Comparison of ENCODE assay signal across 8 cellular contexts in genomic region chr5:151047814-151048425, GRCh38. TPM values are rescaled to one million over a fixed set of nuclear protein-coding genes. Genes with fewer than 3 reads are reported as not detected.
DNase-seq lines count a peak whose midpoint lies in the region; ATAC-seq and TF ChIP-seq lines count a peak whose summit lies in the region.

No MANE protein-coding gene starts in this region.

- H3K4me1 ChIP-seq in upper lobe of right lung = peaks cover 8% of the 10 kb centered on the region

- peaks cover 93% of the 10 kb centered on the region for H3K36me3 ChIP-seq in upper lobe of right lung

- no peaks in the 10 kb centered on the region for H3K9me3 Mint-ChIP-seq in activated naive CD8-positive, alpha-beta T cell treated with anti-CD3 and anti-CD28 coated beads, Interleukin-2, amount 50 U/mL, for 24 hours

- intact Hi-C loops in upper lobe of right lung (cut with DNase I) = no loop called here

- H3K9me3 ChIP-seq in upper lobe of right lung = no peaks in the 10 kb centered on the region

- DNase-seq in stimulated activated CD4-positive, alpha-beta T cell treated with anti-CD3 and anti-CD28 coated beads, Interleukin-4, amount 100 ng/mL, for 1 hour = peak; percentile 25
- DNase-seq in stimulated activated CD4-positive, alpha-beta T cell treated with anti-CD3 and anti-CD28 coated beads, Interleukin-2, amount 100 ng/mL, for 48 hours = no peak
- DNase-seq in HT-29 (ENCODE audit: low spot score) (peak; percentile 30), iPS-NIHi11 (ENCODE audit: low spot score) (peak; percentile 75), upper lobe of right lung (no peak), activated gamma-delta T cell (lab: John Stamatoyannopoulos, UW) (no peak), cortex of kidney (lab: John Stamatoyannopoulos, UW) (no peak)
- no peak for DNase-seq in activated naive CD8-positive, alpha-beta T cell treated with anti-CD3 and anti-CD28 coated beads, Interleukin-2, amount 50 U/mL, for 24 hours

- H3K27me3 ChIP-seq in upper lobe of right lung = no peaks in the 10 kb centered on the region

- H3K4me3 ChIP-seq in upper lobe of right lung = no peak overlapping the region

- H3K27me3 Mint-ChIP-seq in activated naive CD8-positive, alpha-beta T cell treated with anti-CD3 and anti-CD28 coated beads, Interleukin-2, amount 50 U/mL, for 24 hours = no peaks in the 10 kb centered on the region

- no peak overlapping the region for H3K27ac Mint-ChIP-seq in activated naive CD8-positive, alpha-beta T cell treated with anti-CD3 and anti-CD28 coated beads, Interleukin-2, amount 50 U/mL, for 24 hours

- ATAC-seq in activated naive CD8-positive, alpha-beta T cell treated with anti-CD3 and anti-CD28 coated beads, Interleukin-2, amount 50 U/mL, for 24 hours = peak; percentile 75
- ATAC-seq in upper lobe of right lung = peak; percentile 78

- H3K4me3 Mint-ChIP-seq in activated naive CD8-positive, alpha-beta T cell treated with anti-CD3 and anti-CD28 coated beads, Interleukin-2, amount 50 U/mL, for 24 hours = no peak overlapping the region

- no peak overlapping the region for H3K27ac ChIP-seq in upper lobe of right lung

- H3K4me1 Mint-ChIP-seq in activated naive CD8-positive, alpha-beta T cell treated with anti-CD3 and anti-CD28 coated beads, Interleukin-2, amount 50 U/mL, for 24 hours = peaks cover 9% of the 10 kb centered on the region

- H3K36me3 Mint-ChIP-seq in activated naive CD8-positive, alpha-beta T cell treated with anti-CD3 and anti-CD28 coated beads, Interleukin-2, amount 50 U/mL, for 24 hours (ENCODE audit: low read depth) = peaks cover 60% of the 10 kb centered on the region

- peak; percentile 81 for TF ChIP-seq CTCF in upper lobe of right lung (IDR thresholded peaks at IDR 0.05)

RNA-seq across cellular contexts. Expression of gene GPX3, which starts 27.5 kb away (rescaled TPM):
- 35.0 and 36.4 TPM in 2 replicates for total RNA-seq in HT-29 (2014; rRNA removed; shearing (Covaris generic))
- 1,259 TPM for total RNA-seq in upper lobe of right lung

RNA-seq across cellular contexts. Expression of gene TNIP1, which starts 32.9 kb away (rescaled TPM):
- 97.5 and 103 TPM in 2 replicates for total RNA-seq in HT-29 (2014; rRNA removed; shearing (Covaris generic))
- total RNA-seq in upper lobe of right lung = 120 TPM

Comparison
In these comparisons a context has a peak if more than half of its experiments do, and no peak if none do; other contexts are left out.
1. DNase-seq: peak in stimulated activated CD4-positive, alpha-beta T cell treated with anti-CD3 and anti-CD28 coated beads, Interleukin-4, amount 100 ng/mL, for 1 hour (single experiment), HT-29 (single experiment) and iPS-NIHi11 (single experiment); none in stimulated activated CD4-positive, alpha-beta T cell treated with anti-CD3 and anti-CD28 coated beads, Interleukin-2, amount 100 ng/mL, for 48 hours (0 of 2), activated naive CD8-positive, alpha-beta T cell treated with anti-CD3 and anti-CD28 coated beads, Interleukin-2, amount 50 U/mL, for 24 hours (single experiment), upper lobe of right lung (single experiment), activated gamma-delta T cell (single experiment) and cortex of kidney (single experiment).
2. RNA of gene GPX3, which starts 27.5 kb away (total RNA-seq): 1,259 TPM in upper lobe of right lung (single experiment); 35.0 to 36.4 TPM in HT-29; every median in the first group is over 10 times any median in the second.